Comparison of ENCODE assay signal across 10 cellular contexts in the genomic region with DNA sequence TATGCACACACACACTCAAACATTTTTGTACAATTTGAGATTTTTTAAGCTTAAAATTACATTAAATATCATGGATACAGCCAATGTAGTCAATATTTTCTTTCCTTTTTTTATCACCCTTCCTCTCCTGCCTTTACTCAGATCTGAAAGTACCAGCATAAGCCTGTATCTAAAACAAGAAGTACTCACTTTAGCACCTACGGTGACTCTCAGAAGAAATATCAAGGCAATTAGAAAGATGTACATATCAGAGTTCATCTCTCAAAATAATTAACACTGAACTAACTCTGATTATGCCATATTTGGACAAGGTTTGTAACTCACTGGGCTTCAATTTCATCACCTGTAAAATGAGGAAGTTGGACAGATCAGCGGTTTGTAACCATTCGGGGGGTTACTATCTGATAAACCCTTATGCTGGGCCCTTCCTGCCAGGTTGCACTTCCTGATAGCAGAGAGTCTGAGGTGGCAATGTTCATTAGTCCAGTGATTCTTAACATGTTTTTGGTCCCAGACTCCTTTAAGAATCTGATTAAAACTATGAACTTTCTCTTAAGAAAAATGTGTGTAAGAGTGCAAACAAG. TPM values are rescaled to one million over a fixed set of nuclear protein-coding genes. Genes with fewer than 3 reads are reported as not detected.
DNase-seq lines count a peak whose midpoint lies in the region; ATAC-seq, FAIRE-seq and TF ChIP-seq lines count a peak whose summit lies in the region.
"Had no signal": no experiment of that assay in that cellular context is flagged by ENCODE, and none has a peak within 500 bp of the region (broad histone marks: within the 10 kb centered on the region; RNA-seq: fewer than 3 reads in every experiment).

No MANE protein-coding gene starts in this region.

- H3K23ac ChIP-seq in H9 (ENCODE audit: insufficient read length, low read depth, low read length) = no peak overlapping the region

- WGBS in H9 (ENCODE audit: extremely low coverage, insufficient read length, low lambda C conversion rate) = no CpG with 5 or more reads among the region's 3 CpGs

- H3K4me1 Mint-ChIP-seq in astrocyte (ENCODE audit: low read depth, unreplicated experiment) (peaks cover 3% of the 10 kb centered on the region), H9 (peaks cover 4 to 8% of the 10 kb centered on the region in 2 experiments; a peak in 3 of 4 replicates)
- peaks cover 30% of the 10 kb centered on the region for H3K4me1 Mint-ChIP-seq in activated T-helper 1 cell treated with anti-CD3 and anti-CD28 coated beads, Interleukin-12 subunit alpha, Interleukin-12 subunit beta, Interleukin-2, Interleukin-4 antibody, amounts not matched to agents 30 ng/mL and 10 ng/mL and 1 ng/mL, durations not matched to agents 14 hours and 24 hours and 36 hours (ENCODE audit: low read depth)

- H3K9ac ChIP-seq in astrocyte (ENCODE audit: low read length) (no peak overlapping the region), H9 (ENCODE audit: extremely low read depth, insufficient read length, low read length) (no peak overlapping the region)

- no peak overlapping the region for H2AK5ac ChIP-seq in H9 (ENCODE audit: insufficient read length, low read length)

- H2AFZ ChIP-seq in astrocyte (ENCODE audit: low read depth, low read length) (no peak overlapping the region), H9 (ENCODE audit: low read length) (no peak overlapping the region)

- H3K36me3 ChIP-seq in astrocyte (ENCODE audit: insufficient read depth, low read length) = no peaks in the 10 kb centered on the region
- no peaks in the 10 kb centered on the region for H3K36me3 ChIP-seq in WERI-Rb-1

- no peak overlapping the region for H3K4ac ChIP-seq in H9 (ENCODE audit: low read depth, low read length)

- H2BK5ac ChIP-seq in H9 (ENCODE audit: insufficient read length, low read length) = no peak overlapping the region

- in situ Hi-C loops in GM13977 (cut with MboI; ENCODE audit: low pct_unique_long_range_greater_than_20kb, low sequenced_read_pairs, unreplicated experiment) = no loop called here

- H2BK15ac ChIP-seq in H9 (ENCODE audit: low read depth, low read length) = no peak overlapping the region

- no peaks in the 10 kb centered on the region for H3K9me3 Mint-ChIP-seq in astrocyte (ENCODE audit: unreplicated experiment)
- H3K9me3 Mint-ChIP-seq in activated T-helper 1 cell treated with anti-CD3 and anti-CD28 coated beads, Interleukin-12 subunit alpha, Interleukin-12 subunit beta, Interleukin-2, Interleukin-4 antibody, amounts not matched to agents 30 ng/mL and 10 ng/mL and 1 ng/mL, durations not matched to agents 14 hours and 24 hours and 36 hours = no peaks in the 10 kb centered on the region
- peaks cover 39 to 53% of the 10 kb centered on the region in 2 experiments for H3K9me3 Mint-ChIP-seq in H9

- H3K79me1 ChIP-seq in H9 (ENCODE audit: insufficient read depth, low read depth, low read length, poor library complexity, severe bottlenecking) = no peaks in the 10 kb centered on the region

- no peak overlapping the region for H2BK20ac ChIP-seq in H9 (ENCODE audit: low read depth, low read length, poor library complexity, severe bottlenecking)

- H4K91ac ChIP-seq in H9 (ENCODE audit: insufficient read length, low read depth, low read length) = no peak overlapping the region

- no peak overlapping the region for H3K4me3 ChIP-seq in astrocyte (ENCODE audit: insufficient read depth, low read depth, low read length)
- no peak overlapping the region for H3K4me3 ChIP-seq in WERI-Rb-1 (ENCODE audit: low read depth, low read length)

- no peak overlapping the region for H3T11ph ChIP-seq in H9 (ENCODE audit: low read length)

- no peak overlapping the region for H4K5ac ChIP-seq in H9 (ENCODE audit: insufficient read length, low read depth, low read length)

- H3K4me3 Mint-ChIP-seq in astrocyte (ENCODE audit: unreplicated experiment) (no peak overlapping the region), H9 (no peak overlapping the region)
- H3K4me3 Mint-ChIP-seq in activated T-helper 1 cell treated with anti-CD3 and anti-CD28 coated beads, Interleukin-12 subunit alpha, Interleukin-12 subunit beta, Interleukin-2, Interleukin-4 antibody, amounts not matched to agents 30 ng/mL and 10 ng/mL and 1 ng/mL, durations not matched to agents 14 hours and 24 hours and 36 hours = no peak overlapping the region

- no peak overlapping the region for H4K8ac ChIP-seq in H9 (replicated peaks; ENCODE audit: insufficient read length, low read depth, low read length)

- H4K20me1 ChIP-seq in astrocyte (ENCODE audit: insufficient read depth, low read length) (no peaks in the 10 kb centered on the region), H9 (ENCODE audit: control insufficient read depth, insufficient read depth, insufficient read length) (no peaks in the 10 kb centered on the region)

- H3K27me3 Mint-ChIP-seq in astrocyte (ENCODE audit: low read depth, unreplicated experiment) = no peaks in the 10 kb centered on the region
- no peaks in the 10 kb centered on the region for H3K27me3 Mint-ChIP-seq in activated T-helper 1 cell treated with anti-CD3 and anti-CD28 coated beads, Interleukin-12 subunit alpha, Interleukin-12 subunit beta, Interleukin-2, Interleukin-4 antibody, amounts not matched to agents 30 ng/mL and 10 ng/mL and 1 ng/mL, durations not matched to agents 14 hours and 24 hours and 36 hours (ENCODE audit: insufficient read depth)
- H3K27me3 Mint-ChIP-seq in H9 (ENCODE audit: low read depth) = no peaks in the 10 kb centered on the region; the same call in 1 of the 2 replicates

- no peak overlapping the region for H3K4me2 ChIP-seq in astrocyte (ENCODE audit: low read length)
- H3K4me2 ChIP-seq in H9 (ENCODE audit: insufficient read depth, insufficient read length, low read length) = no peak overlapping the region

- intact Hi-C loops in activated T-helper 1 cell treated with anti-CD3 and anti-CD28 coated beads, Interleukin-12 subunit alpha, Interleukin-12 subunit beta, Interleukin-2, Interleukin-4 antibody, amounts not matched to agents 30 ng/mL and 10 ng/mL and 1 ng/mL, durations not matched to agents 14 hours and 24 hours and 36 hours (cut with micrococcal nuclease) = no loop called here

- H3K36me3 Mint-ChIP-seq in astrocyte (ENCODE audit: low read depth, unreplicated experiment) (no peaks in the 10 kb centered on the region), H9 (ENCODE audit: insufficient read depth in 1 of 3, low read depth in 3 of 3) (no peaks in the 10 kb centered on the region; a peak in 2 of 7 replicates)
- H3K36me3 Mint-ChIP-seq in activated T-helper 1 cell treated with anti-CD3 and anti-CD28 coated beads, Interleukin-12 subunit alpha, Interleukin-12 subunit beta, Interleukin-2, Interleukin-4 antibody, amounts not matched to agents 30 ng/mL and 10 ng/mL and 1 ng/mL, durations not matched to agents 14 hours and 24 hours and 36 hours (ENCODE audit: low read depth) = peaks cover 2% of the 10 kb centered on the region

- no peak for FAIRE-seq in astrocyte (lab: Jason Lieb, UNC)

- no peaks in the 10 kb centered on the region for H3K23me2 ChIP-seq in H9 (ENCODE audit: insufficient read length, low read depth, low read length, poor library complexity, severe bottlenecking)

- peak; percentile 18 for DNase-seq in GM13977 (ENCODE audit: low spot score)
- no peak for DNase-seq in astrocyte (ENCODE audit: low read depth)
- no peak for DNase-seq in activated T-helper 1 cell treated with anti-CD3 and anti-CD28 coated beads, Interleukin-12 subunit alpha, Interleukin-12 subunit beta, Interleukin-2, Interleukin-4 antibody, amounts not matched to agents 30 ng/mL and 10 ng/mL and 1 ng/mL, durations not matched to agents 14 hours and 24 hours and 36 hours (ENCODE audit: low spot score)
- no peak for DNase-seq in WERI-Rb-1
- DNase-seq in H9 = no peak
- no peak for DNase-seq in NCI-H2029 (lab: John Stamatoyannopoulos, UW)
- DNase-seq: GOT3 had no signal

- H3K27me3 ChIP-seq in astrocyte (ENCODE audit: insufficient read depth, low read length) = no peaks in the 10 kb centered on the region
- peaks cover 9% of the 10 kb centered on the region for H3K27me3 ChIP-seq in WERI-Rb-1 (ENCODE audit: insufficient read depth, low read depth, severe bottlenecking)
- H3K27me3 ChIP-seq in H9 (ENCODE audit: insufficient read depth, low read length) = no peaks in the 10 kb centered on the region

- ATAC-seq in GM21515 (IDR thresholded peaks at IDR 0.05; ENCODE audit: unreplicated experiment) (peak; percentile 86), HG03565 (IDR thresholded peaks at IDR 0.05; ENCODE audit: unreplicated experiment) (peak; percentile 91)

- no peaks in the 10 kb centered on the region for H3K9me3 ChIP-seq in astrocyte (ENCODE audit: insufficient read depth, low read depth, low read length)
- H3K9me3 ChIP-seq in WERI-Rb-1 (ENCODE audit: severe bottlenecking) = no peaks in the 10 kb centered on the region
- H3K9me3 ChIP-seq in H9 (ENCODE audit: control insufficient read depth, low read depth, low read length) = peaks cover 4% of the 10 kb centered on the region

- H3K79me2 ChIP-seq in astrocyte (ENCODE audit: insufficient read depth, low read length) = no peaks in the 10 kb centered on the region
- no peaks in the 10 kb centered on the region for H3K79me2 ChIP-seq in H9 (ENCODE audit: insufficient read depth, low read length)

- no peak overlapping the region for H2BK120ac ChIP-seq in H9 (ENCODE audit: low read depth, low read length, poor library complexity, severe bottlenecking)

- H2BK12ac ChIP-seq in H9 (ENCODE audit: insufficient read length, low read depth, low read length) = no peak overlapping the region

- no peak overlapping the region for H3K14ac ChIP-seq in H9 (ENCODE audit: insufficient read depth, low read length)

- no peaks in the 10 kb centered on the region for H3K4me1 ChIP-seq in astrocyte (ENCODE audit: insufficient read depth, low read length)
- H3K4me1 ChIP-seq in H9 (ENCODE audit: insufficient read depth, low read length) = no peaks in the 10 kb centered on the region

- H3K18ac ChIP-seq in H9 (ENCODE audit: insufficient read length, low read depth, low read length) = no peak overlapping the region

- TF ChIP-seq CTCF in GM13977 (IDR thresholded peaks at IDR 0.05; ENCODE audit: extremely low read depth, insufficient read depth, missing control alignments) (no peak), astrocyte (IDR thresholded peaks at IDR 0.05; ENCODE audit: insufficient read depth, low read depth, low read length) (no peak), WERI-Rb-1 (IDR thresholded peaks at IDR 0.05; ENCODE audit: low read depth, low read length) (no peak), H9 (conservative IDR thresholded peaks at IDR 0.05) (no peak)

- H3K27ac Mint-ChIP-seq in astrocyte (ENCODE audit: unreplicated experiment) (peak overlapping the region; percentile 58), H9 (no peak overlapping the region)
- no peak overlapping the region for H3K27ac Mint-ChIP-seq in activated T-helper 1 cell treated with anti-CD3 and anti-CD28 coated beads, Interleukin-12 subunit alpha, Interleukin-12 subunit beta, Interleukin-2, Interleukin-4 antibody, amounts not matched to agents 30 ng/mL and 10 ng/mL and 1 ng/mL, durations not matched to agents 14 hours and 24 hours and 36 hours

- H3K27ac ChIP-seq in astrocyte (ENCODE audit: low read depth, low read length) = no peak overlapping the region
- no peak overlapping the region for H3K27ac ChIP-seq in WERI-Rb-1
- no peak overlapping the region for H3K27ac ChIP-seq in H9 (ENCODE audit: insufficient read length, low read depth, low read length)

- no peak overlapping the region for H3K56ac ChIP-seq in H9 (ENCODE audit: insufficient read length, low read depth, low read length)

RNA-seq across cellular contexts. Expression of a gene that starts 5.7 kb away (rescaled TPM):
- total RNA-seq in astrocyte (not detected in 2 replicates), H9 (2021) (not detected in 2 replicates)
- 16.1 and 18.3 TPM in 2 replicates for total RNA-seq in activated T-helper 1 cell treated with anti-CD3 and anti-CD28 coated beads, Interleukin-12 subunit alpha, Interleukin-12 subunit beta, Interleukin-2, Interleukin-4 antibody, amounts not matched to agents 30 ng/mL and 10 ng/mL and 1 ng/mL, durations not matched to agents 14 hours and 24 hours and 36 hours
- total RNA-seq: fibroblast of villous mesenchyme had no signal

Comparison
In these comparisons a context has a peak if more than half of its experiments do, and no peak if none do; other contexts are left out.
1. RNA of a gene that starts 5.7 kb away (total RNA-seq): 16.1 to 18.3 TPM in activated T-helper 1 cell treated with anti-CD3 and anti-CD28 coated beads, Interleukin-12 subunit alpha, Interleukin-12 subunit beta, Interleukin-2, Interleukin-4 antibody, amounts not matched to agents 30 ng/mL and 10 ng/mL and 1 ng/mL, durations not matched to agents 14 hours and 24 hours and 36 hours; not detected in astrocyte and not detected in H9; every median in the first group is over 10 times any median in the second.